Comparison of ENCODE assay signal across 13 cellular contexts in genomic region chr17:82287013-82287848, GRCh38. TPM values are rescaled to one million over a fixed set of nuclear protein-coding genes. Genes with fewer than 3 reads are reported as not detected.
DNase-seq lines count a peak whose midpoint lies in the region; ATAC-seq and TF ChIP-seq lines count a peak whose summit lies in the region.
"Had no signal": no experiment of that assay in that cellular context is flagged by ENCODE, and none has a peak within 500 bp of the region (broad histone marks: within the 10 kb centered on the region; RNA-seq: fewer than 3 reads in every experiment).

No MANE protein-coding gene starts in this region.

- TF ChIP-seq CTCF in esophagus muscularis mucosa (IDR thresholded peaks at IDR 0.05), result no peak
- no peak for TF ChIP-seq CTCF in psoas muscle (IDR thresholded peaks at IDR 0.05)
- TF ChIP-seq CTCF in smooth muscle cell (IDR thresholded peaks at IDR 0.05; ENCODE audit: borderline replicate concordance, insufficient read depth, poor library complexity, severe bottlenecking), result no peak

- H3K4me2 ChIP-seq in BLaER1 treated with 17β-estradiol and CSF1 and Interleukin-3, amounts not matched to agents 10 nM and 100 nM, result peak overlapping the region in 8 of 11 experiments; percentile 0 to 51 (median 36); a peak in 14 of 22 replicates
- no peak overlapping the region for H3K4me2 ChIP-seq in smooth muscle cell

- no peak overlapping the region for H3K9ac ChIP-seq in BLaER1 treated with 17β-estradiol and CSF1 and Interleukin-3, amounts not matched to agents 10 nM and 100 nM
- no peak overlapping the region for H3K9ac ChIP-seq in smooth muscle cell (ENCODE audit: low read depth)
- H3K9ac ChIP-seq: SK-N-SH had no signal

- H3K27ac ChIP-seq in BLaER1 treated with 17β-estradiol and CSF1 and Interleukin-3, amounts not matched to agents 10 nM and 100 nM, result peak overlapping the region in 1 of 11 experiments; percentile 17; a peak in 1 of 22 replicates
- peak overlapping the region; percentile 16 to 79 (median 68) for H3K27ac ChIP-seq in esophagus muscularis mucosa (replicated peaks in 1 of 4)
- peak overlapping the region; percentile 58 for H3K27ac ChIP-seq in psoas muscle
- H3K27ac ChIP-seq in smooth muscle cell (ENCODE audit: low read depth), result no peak overlapping the region

- no peaks in the 10 kb centered on the region for H3K79me2 ChIP-seq in smooth muscle cell (ENCODE audit: low read depth)

- CTCF ChIA-PET in HEK293T (lab: Yijun Ruan, JAX), result no interaction called here

- TF ChIP-seq EP300 in esophagus muscularis mucosa (IDR thresholded peaks at IDR 0.05), result no peak

- peaks cover 0 to 11% (median 6%) of the 10 kb centered on the region in 11 experiments; a peak in 5 of 22 replicates for H3K9me3 ChIP-seq in BLaER1 treated with 17β-estradiol and CSF1 and Interleukin-3, amounts not matched to agents 10 nM and 100 nM (replicated peaks in 1 of 11)
- H3K9me3 ChIP-seq in esophagus muscularis mucosa, result no peaks in the 10 kb centered on the region
- no peaks in the 10 kb centered on the region for H3K9me3 ChIP-seq in psoas muscle
- H3K9me3 ChIP-seq in smooth muscle cell (replicated peaks; ENCODE audit: low read depth), result no peaks in the 10 kb centered on the region
- H3K9me3 ChIP-seq: SK-N-SH had no signal

- no peak for ATAC-seq in psoas muscle
- ATAC-seq in HG03571 (IDR thresholded peaks at IDR 0.05; ENCODE audit: unreplicated experiment), result no peak
- ATAC-seq: activated T-helper 17 cell treated with anti-CD3 and anti-CD28 coated beads, Interleukin-2, amount 50 U/mL, for 72 hours; CD8-positive, alpha-beta T cell had no signal

- H3K4me3 ChIP-seq in BLaER1 treated with 17β-estradiol and CSF1 and Interleukin-3, amounts not matched to agents 10 nM and 100 nM, result no peak overlapping the region
- no peak overlapping the region for H3K4me3 ChIP-seq in esophagus muscularis mucosa
- H3K4me3 ChIP-seq in psoas muscle, result no peak overlapping the region
- H3K4me3 ChIP-seq in smooth muscle cell, result no peak overlapping the region

- H3K4me1 ChIP-seq in BLaER1 treated with 17β-estradiol and CSF1 and Interleukin-3, amounts not matched to agents 10 nM and 100 nM, result peaks cover 27 to 60% (median 40%) of the 10 kb centered on the region in 10 experiments
- H3K4me1 ChIP-seq in esophagus muscularis mucosa (peaks cover 20 to 43% (median 30%) of the 10 kb centered on the region in 4 donors), psoas muscle (peaks cover 19% of the 10 kb centered on the region), smooth muscle cell (ENCODE audit: low read depth) (no peaks in the 10 kb centered on the region)

- no peaks in the 10 kb centered on the region for H3F3A ChIP-seq in smooth muscle cell (ENCODE audit: low read depth)

- no peaks in the 10 kb centered on the region for H3K36me3 ChIP-seq in BLaER1 treated with 17β-estradiol and CSF1 and Interleukin-3, amounts not matched to agents 10 nM and 100 nM
- H3K36me3 ChIP-seq in esophagus muscularis mucosa, result no peaks in the 10 kb centered on the region
- no peaks in the 10 kb centered on the region for H3K36me3 ChIP-seq in psoas muscle (ENCODE audit: insufficient read depth in 1 of 2, low read depth in 1 of 2)
- no peaks in the 10 kb centered on the region for H3K36me3 ChIP-seq in smooth muscle cell (ENCODE audit: low read depth)

- POLR2A ChIA-PET in HEK293T (lab: Yijun Ruan, JAX), result interaction anchor here (1.2 kb wide), 2 partner anchors 12 to 13 kb away, joined by 3 to 7 read pairs; partner anchors contain the start of gene CSNK1D

- 88% methylated on average over 8 of the region's 8 CpGs for WGBS in esophagus muscularis mucosa
- 76 to 77% (median 76%) methylated on average over 8 of the region's 8 CpGs for WGBS in psoas muscle, 3 donors
- WGBS in smooth muscle cell (ENCODE audit: low lambda C conversion rate), result 88% methylated on average over 8 of the region's 8 CpGs

- no peaks in the 10 kb centered on the region for H3K27me3 ChIP-seq in BLaER1 treated with 17β-estradiol and CSF1 and Interleukin-3, amounts not matched to agents 10 nM and 100 nM
- no peaks in the 10 kb centered on the region for H3K27me3 ChIP-seq in esophagus muscularis mucosa
- no peaks in the 10 kb centered on the region for H3K27me3 ChIP-seq in psoas muscle (ENCODE audit: insufficient read depth in 3 of 3, low read length in 2 of 3)
- no peaks in the 10 kb centered on the region for H3K27me3 ChIP-seq in smooth muscle cell (ENCODE audit: low read depth)

- TF ChIP-seq POLR2A in esophagus muscularis mucosa (IDR thresholded peaks at IDR 0.05; ENCODE audit: low read depth), result no peak

- H4K20me1 ChIP-seq in BLaER1 treated with 17β-estradiol and CSF1 and Interleukin-3, amounts not matched to agents 10 nM and 100 nM, result no peaks in the 10 kb centered on the region
- no peaks in the 10 kb centered on the region for H4K20me1 ChIP-seq in smooth muscle cell (ENCODE audit: low read depth)

- intact Hi-C loops in esophagus muscularis mucosa (cut with DNase I), result no loop called here
- intact Hi-C loops in psoas muscle (cut with DNase I), result no loop called here

- H2AFZ ChIP-seq in smooth muscle cell (ENCODE audit: low read depth), result no peak overlapping the region

- peak; percentile 46 for DNase-seq in NCI-H2171 (lab: John Stamatoyannopoulos, UW)
- no peak for DNase-seq in esophagus muscularis mucosa (ENCODE audit: extremely low spot score)
- no peak for DNase-seq in psoas muscle
- no peak for DNase-seq in NCI-H1105 (lab: John Stamatoyannopoulos, UW)
- DNase-seq in HEK293T (ENCODE audit: extremely low spot score), result no peak
- no peak for DNase-seq in smooth muscle cell (lab: John Stamatoyannopoulos, UW; ENCODE audit: unreplicated experiment)
- DNase-seq: CD8-positive, alpha-beta T cell; NCI-H748 treated with DMSO at 0.1 percent for 48 hours; SK-N-SH; stimulated activated CD8-positive, alpha-beta memory T cell treated with anti-CD3 and anti-CD28 coated beads, Interleukin-4, amount 100 ng/mL, for 48 hours had no signal

TF ChIP-seq in HEK293T, 16 proteins besides CTCF, POLR2A, EP300 and RAD21:
- TF ChIP-seq FOXA1 (IDR thresholded peaks at IDR 0.05), result no peak
- TF ChIP-seq HDGF (IDR thresholded peaks at IDR 0.05; ENCODE audit: borderline replicate concordance), result no peak
- TF ChIP-seq TARDBP (IDR thresholded peaks at IDR 0.05), result no peak
- no peak for TF ChIP-seq NFRKB (IDR thresholded peaks at IDR 0.05)
- TF ChIP-seq L3MBTL2 (conservative IDR thresholded peaks at IDR 0.05), result no peak
- no peak for TF ChIP-seq FOXK2 (IDR thresholded peaks at IDR 0.05)
- no peak for TF ChIP-seq PKNOX1 (IDR thresholded peaks at IDR 0.05)
- TF ChIP-seq SP1 (IDR thresholded peaks at IDR 0.05), result no peak
- TF ChIP-seq BHLHE40 (IDR thresholded peaks at IDR 0.05; ENCODE audit: borderline replicate concordance), result no peak

RNA-seq across cellular contexts. Expression of gene CSNK1D, which starts 13.7 kb away (rescaled TPM):
- 10 to 100 TPM; 47.2 to 65.5 (median 61.0) TPM for total RNA-seq in esophagus muscularis mucosa
- total RNA-seq in psoas muscle, result 100 to 1,000 TPM in 3 of 4 donors, 10 to 100 TPM in 1; 73.5 to 139 (median 116) TPM
- 100 to 1,000 TPM in 1 of 3 donors, 10 to 100 TPM in 2; 74.3 to 124 (median 92.7) TPM for polyA plus RNA-seq in psoas muscle
- total RNA-seq in smooth muscle cell, result 51.6 and 75.3 TPM in 2 replicates
- 135 and 172 TPM in 2 replicates for polyA plus RNA-seq in smooth muscle cell

RNA-seq across cellular contexts. Expression of gene CD7, which starts 30.2 kb away (rescaled TPM):
- 1 to 10 TPM in 2 of 4 donors, under 1 TPM in 1, not detected in 1; 0.91 to 5.7 (median 2.0) TPM for total RNA-seq in esophagus muscularis mucosa
- total RNA-seq in psoas muscle, result under 1 TPM in 3 of 4 donors, not detected in 1; 0.18 to 0.81 (median 0.71) TPM
- polyA plus RNA-seq in psoas muscle, result under 1 TPM; 0.13 to 0.19 (median 0.16) TPM
- not detected in 2 replicates for total RNA-seq in smooth muscle cell
- 0.18 and 0.79 TPM in 2 replicates for polyA plus RNA-seq in smooth muscle cell

RNA-seq across cellular contexts. Expression of gene SECTM1, which starts 46.3 kb away (rescaled TPM):
- total RNA-seq in esophagus muscularis mucosa, result 10 to 100 TPM in 3 of 4 donors, 1 to 10 TPM in 1; 10.0 to 41.1 (median 22.2) TPM
- 1 to 10 TPM; 1.2 to 2.3 (median 1.7) TPM for total RNA-seq in psoas muscle
- polyA plus RNA-seq in psoas muscle, result 1 to 10 TPM in 2 of 3 donors, under 1 TPM in 1; 0.70 to 1.2 (median 1.0) TPM
- not detected in 2 replicates for total RNA-seq in smooth muscle cell
- polyA plus RNA-seq in smooth muscle cell, result 0.48 and 0.49 TPM in 2 replicates

RNA-seq across cellular contexts. Expression of gene SLC16A3, which starts 58.4 kb away (rescaled TPM):
- total RNA-seq in esophagus muscularis mucosa, result 10 to 100 TPM; 17.0 to 28.8 (median 23.4) TPM
- total RNA-seq in psoas muscle, result 100 to 1,000 TPM in 2 of 4 donors, 10 to 100 TPM in 2; 18.6 to 182 (median 70.1) TPM
- 100 to 1,000 TPM; 102 to 263 (median 128) TPM for polyA plus RNA-seq in psoas muscle
- 151 and 180 TPM in 2 replicates for total RNA-seq in smooth muscle cell
- polyA plus RNA-seq in smooth muscle cell, result 83.3 and 96.1 TPM in 2 replicates
